Comparison of ENCODE assay signal across 23 cellular contexts in genomic region chr10:132075909-132076577, GRCh38. TPM values are rescaled to one million over a fixed set of nuclear protein-coding genes. Genes with fewer than 3 reads are reported as not detected.
"Had no signal": no experiment of that assay in that cellular context is flagged by ENCODE, and none has a peak within 500 bp of the region (broad histone marks: within the 10 kb centered on the region; RNA-seq: fewer than 3 reads in every experiment).

No MANE protein-coding gene starts in this region.

- H3K9me3 Mint-ChIP-seq: activated CD4-positive, alpha-beta T cell treated with anti-CD3 and anti-CD28 coated beads, Interleukin-2, amount 10 ng/mL, durations not matched to agents 24 days and 14 days; activated naive CD4-positive, alpha-beta T cell treated with anti-CD3 and anti-CD28 coated beads, Interleukin-2, amount 10 ng/mL, durations not matched to agents 7 days and 5 days; activated naive CD8-positive, alpha-beta T cell treated with anti-CD3 and anti-CD28 coated beads, Interleukin-2, amount 10 ng/mL, durations not matched to agents 7 days and 5 days had no signal

- H3K4me1 Mint-ChIP-seq: activated CD4-positive, alpha-beta T cell treated with anti-CD3 and anti-CD28 coated beads for 36 hours; activated CD4-positive, alpha-beta T cell treated with anti-CD3 and anti-CD28 coated beads, Interleukin-2, amount 10 ng/mL, durations not matched to agents 24 days and 14 days; activated CD8-positive, alpha-beta memory T cell treated with anti-CD3 and anti-CD28 coated beads, Interleukin-2, amount 10 ng/mL, durations not matched to agents 7 days and 5 days; activated naive CD4-positive, alpha-beta T cell treated with anti-CD3 and anti-CD28 coated beads, Interleukin-2, amount 10 ng/mL, durations not matched to agents 7 days and 5 days; activated naive CD8-positive, alpha-beta T cell treated with anti-CD3 and anti-CD28 coated beads, Interleukin-2, amount 10 ng/mL, durations not matched to agents 7 days and 5 days; brain had no signal

- H3K4me1 ChIP-seq: ascending aorta, breast epithelium had no signal

- H3K4me3 ChIP-seq: ascending aorta, breast epithelium, cardiac muscle cell had no signal

- H3K4me3 Mint-ChIP-seq: activated CD4-positive, alpha-beta memory T cell treated with anti-CD3 and anti-CD28 coated beads for 36 hours; activated CD4-positive, alpha-beta T cell treated with anti-CD3 and anti-CD28 coated beads for 36 hours; activated CD4-positive, alpha-beta T cell treated with anti-CD3 and anti-CD28 coated beads, Interleukin-2, amount 10 ng/mL, durations not matched to agents 24 days and 14 days; activated CD8-positive, alpha-beta memory T cell treated with anti-CD3 and anti-CD28 coated beads, Interleukin-2, amount 10 ng/mL, durations not matched to agents 7 days and 5 days; activated CD8-positive, alpha-beta T cell treated with anti-CD3 and anti-CD28 coated beads, Interleukin-2, amount 10 ng/mL, durations not matched to agents 7 days and 5 days; activated naive CD4-positive, alpha-beta T cell treated with anti-CD3 and anti-CD28 coated beads, Interleukin-2, amount 10 ng/mL, durations not matched to agents 7 days and 5 days; activated naive CD8-positive, alpha-beta T cell treated with anti-CD3 and anti-CD28 coated beads, Interleukin-2, amount 10 ng/mL, durations not matched to agents 7 days and 5 days; activated T-cell treated with anti-CD3 and anti-CD28 coated beads, Interleukin-2, amount 50 U/mL, for 72 hours; brain had no signal

- H3K27ac ChIP-seq: ascending aorta, breast epithelium, cardiac muscle cell had no signal

- H3K36me3 Mint-ChIP-seq: activated CD4-positive, alpha-beta memory T cell treated with anti-CD3 and anti-CD28 coated beads for 36 hours; activated CD8-positive, alpha-beta memory T cell treated with anti-CD3 and anti-CD28 coated beads, Interleukin-2, amount 10 ng/mL, durations not matched to agents 7 days and 5 days; activated naive CD4-positive, alpha-beta T cell treated with anti-CD3 and anti-CD28 coated beads, Interleukin-2, amount 10 ng/mL, durations not matched to agents 7 days and 5 days; activated naive CD4-positive, alpha-beta T cell treated with anti-CD3 and anti-CD28 coated beads, Interleukin-2, amount 50 U/mL, for 72 hours; activated naive CD8-positive, alpha-beta T cell treated with anti-CD3 and anti-CD28 coated beads, Interleukin-2, amount 10 ng/mL, durations not matched to agents 7 days and 5 days had no signal

- ATAC-seq: activated CD4-positive, alpha-beta T cell treated with anti-CD3 and anti-CD28 coated beads for 36 hours; activated CD8-positive, alpha-beta memory T cell treated with anti-CD3 and anti-CD28 coated beads, Interleukin-2, amount 10 ng/mL, durations not matched to agents 7 days and 5 days; activated CD8-positive, alpha-beta T cell treated with anti-CD3 and anti-CD28 coated beads, Interleukin-2, amount 10 ng/mL, durations not matched to agents 7 days and 5 days; activated naive CD4-positive, alpha-beta T cell treated with anti-CD3 and anti-CD28 coated beads, Interleukin-2, amount 50 U/mL, for 72 hours; activated T-cell treated with anti-CD3 and anti-CD28 coated beads, Interleukin-2, amount 50 U/mL, for 72 hours; esophagus mucosa had no signal

- H3K36me3 ChIP-seq: ascending aorta, breast epithelium, cardiac muscle cell had no signal

- DNase-seq: activated CD4-positive, alpha-beta memory T cell treated with anti-CD3 and anti-CD28 coated beads for 36 hours; activated CD4-positive, alpha-beta T cell treated with anti-CD3 and anti-CD28 coated beads for 36 hours; activated CD4-positive, alpha-beta T cell treated with anti-CD3 and anti-CD28 coated beads, Interleukin-2, amount 10 ng/mL, durations not matched to agents 24 days and 14 days; activated CD4-positive, CD25-positive, alpha-beta regulatory T cell; activated CD4-positive, CD25-positive, alpha-beta regulatory T cell treated with anti-CD3 and anti-CD28 coated beads, Interleukin-2, amount 50 U/mL, for 72 hours; activated CD8-positive, alpha-beta memory T cell treated with anti-CD3 and anti-CD28 coated beads, Interleukin-2, amount 10 ng/mL, durations not matched to agents 7 days and 5 days; activated CD8-positive, alpha-beta memory T cell treated with anti-CD3 and anti-CD28 coated beads, Interleukin-2, amount 50 U/mL, for 4 hours; activated CD8-positive, alpha-beta T cell treated with anti-CD3 and anti-CD28 coated beads, Interleukin-2, amount 10 ng/mL, durations not matched to agents 7 days and 5 days; activated gamma-delta T cell; activated naive CD4-positive, alpha-beta T cell; activated naive CD4-positive, alpha-beta T cell treated with anti-CD3 and anti-CD28 coated beads, Interleukin-2, amount 10 ng/mL, durations not matched to agents 7 days and 5 days; activated naive CD8-positive, alpha-beta T cell treated with anti-CD3 and anti-CD28 coated beads, Interleukin-2, amount 10 ng/mL, durations not matched to agents 7 days and 5 days; activated T-cell treated with anti-CD3 and anti-CD28 coated beads, Interleukin-2, amount 50 U/mL, for 1 hour; activated T-cell treated with anti-CD3 and anti-CD28 coated beads, Interleukin-2, amount 50 U/mL, for 72 hours; effector CD8-positive, alpha-beta T cell; foreskin fibroblast; T-helper 2 cell had no signal

- H3K27me3 ChIP-seq: ascending aorta, breast epithelium, cardiac muscle cell had no signal

RNA-seq across cellular contexts. Expression of gene JAKMIP3, which starts 10.3 kb away (rescaled TPM):
- total RNA-seq: ascending aorta had no signal
